Comparison of ENCODE assay signal across 36 cellular contexts in the genomic region with DNA sequence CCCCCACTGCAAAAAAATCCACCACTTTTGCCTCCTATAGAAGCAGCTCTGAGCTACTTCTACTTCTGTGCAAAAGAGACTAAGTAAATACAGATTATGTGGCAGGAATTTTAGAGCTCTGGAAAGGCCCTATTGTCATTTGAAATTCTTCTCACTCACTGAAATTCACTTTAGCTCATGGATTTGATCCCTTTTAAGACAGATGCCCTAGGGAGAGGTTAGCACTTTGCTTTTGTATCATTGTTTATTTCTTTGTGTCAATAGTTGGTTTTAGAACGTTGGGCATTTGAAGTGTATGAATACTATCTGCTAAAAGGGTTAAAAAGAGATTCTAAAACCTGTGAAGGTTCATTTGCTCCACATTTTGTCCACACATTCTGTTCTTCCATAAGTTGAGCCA.
"Had no signal": no experiment of that assay in that cellular context is flagged by ENCODE, and none has a peak within 500 bp of the region (broad histone marks: within the 10 kb centered on the region; RNA-seq: fewer than 3 reads in every experiment).

No MANE protein-coding gene starts in this region.

- H3K36me3 ChIP-seq: ascending aorta, cardiac muscle cell had no signal

- H3K4me3 Mint-ChIP-seq: activated B cell treated with CpG ODN at 0.5 μM for 24 hours; activated CD4-positive, alpha-beta memory T cell treated with anti-CD3 and anti-CD28 coated beads for 36 hours; activated CD4-positive, alpha-beta T cell treated with anti-CD3 and anti-CD28 coated beads, Interleukin-2, amount 10 ng/mL, durations not matched to agents 24 days and 14 days; activated CD8-positive, alpha-beta T cell treated with anti-CD3 and anti-CD28 coated beads for 36 hours; activated naive CD4-positive, alpha-beta T cell treated with anti-CD3 and anti-CD28 coated beads for 36 hours; activated naive CD4-positive, alpha-beta T cell treated with anti-CD3 and anti-CD28 coated beads, Interleukin-2, amount 50 U/mL, for 24 hours; activated naive CD8-positive, alpha-beta T cell; activated naive CD8-positive, alpha-beta T cell treated with anti-CD3 and anti-CD28 coated beads, Interleukin-2, amount 10 ng/mL, durations not matched to agents 7 days and 5 days; activated naive CD8-positive, alpha-beta T cell treated with anti-CD3 and anti-CD28 coated beads, Interleukin-2, amount 50 U/mL, for 24 hours; activated T-cell treated with anti-CD3 and anti-CD28 coated beads, Interleukin-2, amount 50 U/mL, for 4 hours; activated T-cell treated with anti-CD3 and anti-CD28 coated beads, Interleukin-2, amount 50 U/mL, for 72 hours; activated T-helper 1 cell treated with anti-CD3 and anti-CD28 coated beads, Interleukin-12 subunit alpha, Interleukin-12 subunit beta, Interleukin-2, Interleukin-4 antibody, amounts not matched to agents 30 ng/mL and 10 ng/mL and 1 ng/mL, durations not matched to agents 14 hours and 24 hours and 36 hours; activated T-helper 17 cell treated with anti-CD3 and anti-CD28 coated beads, Interleukin-2, amount 50 U/mL, for 72 hours; brain; central memory CD8-positive, alpha-beta T cell; T-helper 1 cell treated with Interleukin-12 subunit alpha and Interleukin-12 subunit beta and Interleukin-4 antibody, amounts not matched to agents 30 μg/mL and 1 μg/mL, for 36 hours; T-helper 2 cell treated with Interferon-gamma antibody and Interleukin-4, amounts not matched to agents 5 μg/mL and 100 μg/mL, for 36 hours had no signal

- H3K9me3 Mint-ChIP-seq: activated B cell treated with CpG ODN at 0.5 μM for 24 hours; activated CD4-positive, alpha-beta memory T cell treated with anti-CD3 and anti-CD28 coated beads for 36 hours; activated CD4-positive, alpha-beta T cell treated with anti-CD3 and anti-CD28 coated beads, Interleukin-2, amount 10 ng/mL, durations not matched to agents 24 days and 14 days; activated CD8-positive, alpha-beta T cell treated with anti-CD3 and anti-CD28 coated beads for 36 hours; activated naive CD4-positive, alpha-beta T cell treated with anti-CD3 and anti-CD28 coated beads for 36 hours; activated naive CD4-positive, alpha-beta T cell treated with anti-CD3 and anti-CD28 coated beads, Interleukin-2, amount 50 U/mL, for 24 hours; activated naive CD8-positive, alpha-beta T cell treated with anti-CD3 and anti-CD28 coated beads, Interleukin-2, amount 10 ng/mL, durations not matched to agents 7 days and 5 days; activated naive CD8-positive, alpha-beta T cell treated with anti-CD3 and anti-CD28 coated beads, Interleukin-2, amount 50 U/mL, for 24 hours; activated T-cell treated with anti-CD3 and anti-CD28 coated beads, Interleukin-2, amount 50 U/mL, for 4 hours; activated T-cell treated with anti-CD3 and anti-CD28 coated beads, Interleukin-2, amount 50 U/mL, for 72 hours; activated T-helper 1 cell treated with anti-CD3 and anti-CD28 coated beads, Interleukin-12 subunit alpha, Interleukin-12 subunit beta, Interleukin-2, Interleukin-4 antibody, amounts not matched to agents 30 ng/mL and 10 ng/mL and 1 ng/mL, durations not matched to agents 14 hours and 24 hours and 36 hours; brain; T-helper 1 cell treated with Interleukin-12 subunit alpha and Interleukin-12 subunit beta and Interleukin-4 antibody, amounts not matched to agents 30 μg/mL and 1 μg/mL, for 36 hours; T-helper 2 cell treated with Interferon-gamma antibody and Interleukin-4, amounts not matched to agents 5 μg/mL and 100 μg/mL, for 36 hours had no signal

- H3K36me3 Mint-ChIP-seq: activated CD4-positive, alpha-beta memory T cell treated with anti-CD3 and anti-CD28 coated beads for 36 hours; activated naive CD4-positive, alpha-beta T cell treated with anti-CD3 and anti-CD28 coated beads, Interleukin-2, amount 50 U/mL, for 24 hours; activated naive CD8-positive, alpha-beta T cell; activated naive CD8-positive, alpha-beta T cell treated with anti-CD3 and anti-CD28 coated beads, Interleukin-2, amount 10 ng/mL, durations not matched to agents 7 days and 5 days; brain had no signal

- H3K4me1 ChIP-seq: ascending aorta had no signal

- H3K27me3 Mint-ChIP-seq: activated B cell treated with CpG ODN at 0.5 μM for 24 hours; activated CD4-positive, alpha-beta T cell treated with anti-CD3 and anti-CD28 coated beads, Interleukin-2, amount 10 ng/mL, durations not matched to agents 24 days and 14 days; activated naive CD8-positive, alpha-beta T cell; activated naive CD8-positive, alpha-beta T cell treated with anti-CD3 and anti-CD28 coated beads, Interleukin-2, amount 50 U/mL, for 24 hours; activated T-helper 17 cell treated with anti-CD3 and anti-CD28 coated beads, Interleukin-2, amount 50 U/mL, for 72 hours; brain; central memory CD8-positive, alpha-beta T cell had no signal

- H3K4me3 ChIP-seq: ascending aorta, cardiac muscle cell had no signal

- DNase-seq: activated B cell treated with CpG ODN at 0.5 μM for 24 hours; activated CD4-positive, alpha-beta memory T cell treated with anti-CD3 and anti-CD28 coated beads for 36 hours; activated CD4-positive, alpha-beta T cell treated with anti-CD3 and anti-CD28 coated beads for 4 hours; activated CD4-positive, alpha-beta T cell treated with anti-CD3 and anti-CD28 coated beads, Interleukin-2, amount 10 ng/mL, durations not matched to agents 24 days and 14 days; activated CD4-positive, alpha-beta T cell treated with anti-CD3 and anti-CD28 coated beads, Interleukin-2, amount 50 U/mL, for 1 hour; activated CD4-positive, alpha-beta T cell treated with anti-CD3 and anti-CD28 coated beads, Interleukin-2, amount 50 U/mL, for 4 hours; activated CD4-positive, CD25-positive, alpha-beta regulatory T cell treated with anti-CD3 and anti-CD28 coated beads, Interleukin-2, amount 50 U/mL, for 72 hours; activated CD8-positive, alpha-beta memory T cell treated with anti-CD3 and anti-CD28 coated beads, Interleukin-2, amount 50 U/mL, for 4 hours; activated CD8-positive, alpha-beta T cell treated with anti-CD3 and anti-CD28 coated beads for 36 hours; activated effector memory CD4-positive, alpha-beta T cell treated with anti-CD3 and anti-CD28 coated beads, Interleukin-2, amount 50 U/mL, for 16 hours; activated gamma-delta T cell treated with Interleukin-2 at 50 U/mL for 16 hours; activated naive CD4-positive, alpha-beta T cell; activated naive CD4-positive, alpha-beta T cell treated with anti-CD3 and anti-CD28 coated beads for 36 hours; activated naive CD8-positive, alpha-beta T cell treated with anti-CD3 and anti-CD28 coated beads, Interleukin-2, amount 10 ng/mL, durations not matched to agents 7 days and 5 days; activated naive CD8-positive, alpha-beta T cell treated with anti-CD3 and anti-CD28 coated beads, Interleukin-2, amount 50 U/mL, for 24 hours; activated T-cell treated with anti-CD3 and anti-CD28 coated beads for 4 hours; activated T-cell treated with anti-CD3 and anti-CD28 coated beads, Interleukin-2, amount 50 U/mL, for 1 hour; activated T-cell treated with anti-CD3 and anti-CD28 coated beads, Interleukin-2, amount 50 U/mL, for 4 hours; activated T-cell treated with anti-CD3 and anti-CD28 coated beads, Interleukin-2, amount 50 U/mL, for 72 hours; amygdala; anterior cingulate cortex; caudate nucleus; cerebellar nuclear complex; T-helper 1 cell; T-helper 2 cell; T-helper 9 cell had no signal

- ATAC-seq: activated CD8-positive, alpha-beta T cell treated with anti-CD3 and anti-CD28 coated beads for 36 hours; activated naive CD8-positive, alpha-beta T cell treated with anti-CD3 and anti-CD28 coated beads, Interleukin-2, amount 50 U/mL, for 24 hours; activated T-cell treated with anti-CD3 and anti-CD28 coated beads, Interleukin-2, amount 50 U/mL, for 4 hours; activated T-cell treated with anti-CD3 and anti-CD28 coated beads, Interleukin-2, amount 50 U/mL, for 72 hours; activated T-helper 17 cell treated with anti-CD3 and anti-CD28 coated beads, Interleukin-2, amount 50 U/mL, for 72 hours had no signal

- H3K4me1 Mint-ChIP-seq: activated B cell treated with CpG ODN at 0.5 μM for 24 hours; activated CD4-positive, alpha-beta T cell treated with anti-CD3 and anti-CD28 coated beads, Interleukin-2, amount 10 ng/mL, durations not matched to agents 24 days and 14 days; activated naive CD4-positive, alpha-beta T cell treated with anti-CD3 and anti-CD28 coated beads, Interleukin-2, amount 50 U/mL, for 24 hours had no signal

- H3K27ac Mint-ChIP-seq: activated B cell treated with CpG ODN at 0.5 μM for 24 hours; activated CD4-positive, alpha-beta memory T cell treated with anti-CD3 and anti-CD28 coated beads for 36 hours; activated CD4-positive, alpha-beta T cell treated with anti-CD3 and anti-CD28 coated beads, Interleukin-2, amount 10 ng/mL, durations not matched to agents 24 days and 14 days; activated CD8-positive, alpha-beta T cell treated with anti-CD3 and anti-CD28 coated beads for 36 hours; activated naive CD4-positive, alpha-beta T cell treated with anti-CD3 and anti-CD28 coated beads for 36 hours; activated naive CD4-positive, alpha-beta T cell treated with anti-CD3 and anti-CD28 coated beads, Interleukin-2, amount 50 U/mL, for 24 hours; activated naive CD8-positive, alpha-beta T cell; activated naive CD8-positive, alpha-beta T cell treated with anti-CD3 and anti-CD28 coated beads, Interleukin-2, amount 10 ng/mL, durations not matched to agents 7 days and 5 days; activated naive CD8-positive, alpha-beta T cell treated with anti-CD3 and anti-CD28 coated beads, Interleukin-2, amount 50 U/mL, for 24 hours; activated T-cell treated with anti-CD3 and anti-CD28 coated beads, Interleukin-2, amount 50 U/mL, for 72 hours; activated T-helper 1 cell treated with anti-CD3 and anti-CD28 coated beads, Interleukin-12 subunit alpha, Interleukin-12 subunit beta, Interleukin-2, Interleukin-4 antibody, amounts not matched to agents 30 ng/mL and 10 ng/mL and 1 ng/mL, durations not matched to agents 14 hours and 24 hours and 36 hours; activated T-helper 17 cell treated with anti-CD3 and anti-CD28 coated beads, Interleukin-2, amount 50 U/mL, for 72 hours; brain; T-helper 1 cell treated with Interleukin-12 subunit alpha and Interleukin-12 subunit beta and Interleukin-4 antibody, amounts not matched to agents 30 μg/mL and 1 μg/mL, for 36 hours; T-helper 2 cell treated with Interferon-gamma antibody and Interleukin-4, amounts not matched to agents 5 μg/mL and 100 μg/mL, for 36 hours had no signal

- H3K27ac ChIP-seq: ascending aorta, cardiac muscle cell had no signal

- H3K9me3 ChIP-seq: ascending aorta had no signal

- H3K27me3 ChIP-seq: ascending aorta, cardiac muscle cell had no signal
